24 cellular contexts compared by ENCODE assay signal in the genomic region with DNA sequence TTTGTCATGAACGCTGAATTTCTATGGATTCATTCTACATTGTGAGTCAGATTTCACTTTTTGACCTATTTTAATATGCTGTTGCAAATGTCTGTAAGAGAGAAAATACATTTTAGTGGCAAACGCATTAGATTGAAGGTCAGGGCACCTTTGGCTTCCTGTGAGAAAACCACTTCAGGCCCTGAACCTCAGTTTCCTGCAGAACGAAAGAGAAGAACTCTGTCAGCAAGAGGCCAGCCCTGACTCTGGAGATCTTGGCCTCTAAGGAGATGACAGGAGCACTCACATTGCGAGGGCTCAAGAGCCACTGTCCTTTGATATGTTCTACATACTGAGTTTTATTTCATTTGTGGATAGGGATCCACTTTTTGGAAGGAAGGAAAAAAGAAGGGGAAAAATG.
DNase-seq lines count a peak whose midpoint lies in the region; ATAC-seq, FAIRE-seq and TF ChIP-seq lines count a peak whose summit lies in the region.
"Had no signal": no experiment of that assay in that cellular context is flagged by ENCODE, and none has a peak within 500 bp of the region (broad histone marks: within the 10 kb centered on the region; RNA-seq: fewer than 3 reads in every experiment).

No MANE protein-coding gene starts in this region.

- H3K4me3 ChIP-seq in astrocyte (ENCODE audit: insufficient read depth, low read depth, low read length) (no peak overlapping the region), neural progenitor cell (no peak overlapping the region)
- H3K4me3 ChIP-seq: A549, colonic mucosa, GM23248 had no signal

- no peak overlapping the region for H3K4me3 Mint-ChIP-seq in activated CD4-positive, alpha-beta T cell treated with anti-CD3 and anti-CD28 coated beads for 36 hours
- H3K4me3 Mint-ChIP-seq in T-cell (peak overlapping the region in 2 of 3 donors; percentile 44 to 53), astrocyte (ENCODE audit: unreplicated experiment) (peak overlapping the region; percentile 2), neural progenitor cell (no peak overlapping the region)
- H3K4me3 Mint-ChIP-seq: CD14-positive monocyte, type B pancreatic cell had no signal

- TF ChIP-seq CTCF in astrocyte (IDR thresholded peaks at IDR 0.05; ENCODE audit: insufficient read depth, low read depth, low read length): no peak
- no peak for TF ChIP-seq CTCF in neural progenitor cell (IDR thresholded peaks at IDR 0.05)

- POLR2A ChIA-PET in activated CD4-positive, alpha-beta T cell treated with anti-CD3 and anti-CD28 coated beads for 36 hours (lab: Charles Lee): no interaction called here
- POLR2A ChIA-PET in T-cell (lab: Charles Lee): interaction anchor here in 1 of 2 donors (0.6 kb wide), 1 partner anchor 632 kb away, joined by 5 read pairs; no protein-coding TSS in a partner anchor

- H4K20me1 ChIP-seq in astrocyte (ENCODE audit: insufficient read depth, low read length) (no peaks in the 10 kb centered on the region), neural progenitor cell (ENCODE audit: low read depth) (no peaks in the 10 kb centered on the region)

- H3K27ac Mint-ChIP-seq in activated CD4-positive, alpha-beta T cell treated with anti-CD3 and anti-CD28 coated beads for 36 hours: peak overlapping the region; percentile 81
- H3K27ac Mint-ChIP-seq in T-cell (peak overlapping the region; percentile 56 to 92), astrocyte (ENCODE audit: unreplicated experiment) (no peak overlapping the region), neural progenitor cell (no peak overlapping the region)
- H3K27ac Mint-ChIP-seq: type B pancreatic cell had no signal

- H3K4me1 ChIP-seq in astrocyte (ENCODE audit: insufficient read depth, low read length) (no peaks in the 10 kb centered on the region), neural progenitor cell (peaks cover 44% of the 10 kb centered on the region)
- H3K4me1 ChIP-seq: A549, colonic mucosa had no signal

- CTCF ChIA-PET in activated CD4-positive, alpha-beta T cell treated with anti-CD3 and anti-CD28 coated beads for 36 hours (lab: Charles Lee): interaction anchor here (0.6 to 1.5 kb wide), 5 partner anchors 8 to 152 kb away, joined by 3 to 5 read pairs (median 3); no protein-coding TSS in a partner anchor
- CTCF ChIA-PET in T-cell (lab: Charles Lee): interaction anchor here in 1 of 2 donors (0.9 to 1.3 kb wide), 2 partner anchors 18 to 47 kb away, joined by 4 to 5 read pairs; no protein-coding TSS in a partner anchor

- H3K27ac ChIP-seq in astrocyte (ENCODE audit: low read depth, low read length) (no peak overlapping the region), neural progenitor cell (no peak overlapping the region)
- H3K27ac ChIP-seq: A549, colonic mucosa, GM23248, neutrophil, RWPE1 had no signal

- no peaks in the 10 kb centered on the region for H3K79me2 ChIP-seq in astrocyte (ENCODE audit: insufficient read depth, low read length)
- no peaks in the 10 kb centered on the region for H3K79me2 ChIP-seq in neural progenitor cell (ENCODE audit: low read depth)

- H3K9me3 ChIP-seq in astrocyte (ENCODE audit: insufficient read depth, low read depth, low read length) (no peaks in the 10 kb centered on the region), neural progenitor cell (ENCODE audit: low read depth) (no peaks in the 10 kb centered on the region)
- H3K9me3 ChIP-seq: A549, colonic mucosa, neutrophil had no signal

- TF ChIP-seq POLR2A in GM12892 (IDR thresholded peaks at IDR 0.05; ENCODE audit: low read depth, low read length): no peak

- H3K9me3 Mint-ChIP-seq in activated CD4-positive, alpha-beta T cell treated with anti-CD3 and anti-CD28 coated beads for 36 hours (ENCODE audit: low read depth): no peaks in the 10 kb centered on the region
- H3K9me3 Mint-ChIP-seq in T-cell (no peaks in the 10 kb centered on the region), astrocyte (ENCODE audit: unreplicated experiment) (no peaks in the 10 kb centered on the region), neural progenitor cell (no peaks in the 10 kb centered on the region)
- H3K9me3 Mint-ChIP-seq: type B pancreatic cell had no signal

- H3K27me3 Mint-ChIP-seq in activated CD4-positive, alpha-beta T cell treated with anti-CD3 and anti-CD28 coated beads for 36 hours: no peaks in the 10 kb centered on the region
- no peaks in the 10 kb centered on the region for H3K27me3 Mint-ChIP-seq in T-cell
- H3K27me3 Mint-ChIP-seq in astrocyte (ENCODE audit: low read depth, unreplicated experiment): peaks cover 5% of the 10 kb centered on the region
- H3K27me3 Mint-ChIP-seq in neural progenitor cell (ENCODE audit: insufficient read depth, low read depth): peaks cover 6% of the 10 kb centered on the region

- H3K36me3 ChIP-seq in astrocyte (ENCODE audit: insufficient read depth, low read length) (peaks cover 6% of the 10 kb centered on the region), neural progenitor cell (no peaks in the 10 kb centered on the region)
- H3K36me3 ChIP-seq: colonic mucosa had no signal

- FAIRE-seq in astrocyte (lab: Jason Lieb, UNC) (no peak), GM12892 (lab: Jason Lieb, UNC) (no peak)
- FAIRE-seq: A549, HepG2 had no signal

- H3K9ac ChIP-seq in astrocyte (ENCODE audit: low read length) (no peak overlapping the region), neural progenitor cell (no peak overlapping the region)
- H3K9ac ChIP-seq: GM23248 had no signal

- H3K27me3 ChIP-seq in astrocyte (ENCODE audit: insufficient read depth, low read length): no peaks in the 10 kb centered on the region
- no peaks in the 10 kb centered on the region for H3K27me3 ChIP-seq in neural progenitor cell
- H3K27me3 ChIP-seq: colonic mucosa, neutrophil had no signal

- intact Hi-C loops in activated CD4-positive, alpha-beta T cell treated with anti-CD3 and anti-CD28 coated beads for 36 hours (cut with DNase I, micrococcal nuclease): no loop called here

- H2AFZ ChIP-seq in astrocyte (ENCODE audit: low read depth, low read length) (no peak overlapping the region), neural progenitor cell (replicated peaks) (no peak overlapping the region)
- H2AFZ ChIP-seq: GM23248 had no signal

- peak; percentile 16 for DNase-seq in activated CD4-positive, alpha-beta T cell treated with anti-CD3 and anti-CD28 coated beads for 36 hours
- DNase-seq in activated CD4-positive, alpha-beta T cell treated with anti-CD3 and anti-CD28 coated beads, Interleukin-2, amount 50 U/mL, for 4 hours: no peak
- no peak for DNase-seq in T-cell
- DNase-seq in astrocyte (ENCODE audit: low read depth): no peak
- no peak for DNase-seq in neural progenitor cell (ENCODE audit: low spot score)
- no peak for DNase-seq in stimulated activated naive CD4-positive, alpha-beta T cell (lab: John Stamatoyannopoulos, UW)
- DNase-seq in GM12892 (ENCODE audit: insufficient read length): no peak
- no peak for DNase-seq in iPS-NIHi7 (ENCODE audit: extremely low spot score)
- DNase-seq: activated gamma-delta T cell treated with Interleukin-2 at 50 U/mL for 16 hours; colonic mucosa; DMS79 treated with DMSO at 0.1 percent for 48 hours; GM23248; hippocampal formation; left cardiac atrium; MM.1S; NCI-H226; retina; stimulated activated naive CD4-positive, alpha-beta T cell treated with Interleukin-2 at 50 U/mL for 16 hours had no signal

- H3F3A ChIP-seq in neural progenitor cell (ENCODE audit: low read depth): peaks cover 43% of the 10 kb centered on the region

- no peak overlapping the region for H3K4me2 ChIP-seq in astrocyte (ENCODE audit: low read length)
- H3K4me2 ChIP-seq in neural progenitor cell: peak overlapping the region; percentile 62
- H3K4me2 ChIP-seq: A549 had no signal

- H3K36me3 Mint-ChIP-seq in activated CD4-positive, alpha-beta T cell treated with anti-CD3 and anti-CD28 coated beads for 36 hours (ENCODE audit: low read depth): peaks cover 38% of the 10 kb centered on the region
- H3K36me3 Mint-ChIP-seq in T-cell: peaks cover 71% of the 10 kb centered on the region
- peaks cover 17% of the 10 kb centered on the region for H3K36me3 Mint-ChIP-seq in astrocyte (ENCODE audit: low read depth, unreplicated experiment)
- H3K36me3 Mint-ChIP-seq in neural progenitor cell: no peaks in the 10 kb centered on the region

- ATAC-seq in activated CD4-positive, alpha-beta T cell treated with anti-CD3 and anti-CD28 coated beads for 36 hours: peak; percentile 66
- peak in 1 of 4 experiments; percentile 48 for ATAC-seq in T-cell (replicated peaks in 1 of 4)
- ATAC-seq: A549, HepG2, left cardiac atrium had no signal

- peaks cover 28% of the 10 kb centered on the region for H3K4me1 Mint-ChIP-seq in activated CD4-positive, alpha-beta T cell treated with anti-CD3 and anti-CD28 coated beads for 36 hours
- H3K4me1 Mint-ChIP-seq in T-cell (peaks cover 40 to 57% (median 54%) of the 10 kb centered on the region in 3 donors), astrocyte (ENCODE audit: low read depth, unreplicated experiment) (peaks cover 8% of the 10 kb centered on the region), neural progenitor cell (peaks cover 36% of the 10 kb centered on the region)

Comparison
In these comparisons a context has a peak if more than half of its experiments do, and no peak if none do; other contexts are left out.
1. H3K27ac Mint-ChIP-seq: peak in activated CD4-positive, alpha-beta T cell treated with anti-CD3 and anti-CD28 coated beads for 36 hours (single experiment) and T-cell (2 of 2); none in astrocyte (single experiment) and neural progenitor cell (single experiment).
2. H3K4me3 Mint-ChIP-seq: peak in T-cell (2 of 3) and astrocyte (single experiment); none in activated CD4-positive, alpha-beta T cell treated with anti-CD3 and anti-CD28 coated beads for 36 hours (single experiment) and neural progenitor cell (single experiment).